Comparison of ENCODE assay signal across 22 cellular contexts in the genomic region with DNA sequence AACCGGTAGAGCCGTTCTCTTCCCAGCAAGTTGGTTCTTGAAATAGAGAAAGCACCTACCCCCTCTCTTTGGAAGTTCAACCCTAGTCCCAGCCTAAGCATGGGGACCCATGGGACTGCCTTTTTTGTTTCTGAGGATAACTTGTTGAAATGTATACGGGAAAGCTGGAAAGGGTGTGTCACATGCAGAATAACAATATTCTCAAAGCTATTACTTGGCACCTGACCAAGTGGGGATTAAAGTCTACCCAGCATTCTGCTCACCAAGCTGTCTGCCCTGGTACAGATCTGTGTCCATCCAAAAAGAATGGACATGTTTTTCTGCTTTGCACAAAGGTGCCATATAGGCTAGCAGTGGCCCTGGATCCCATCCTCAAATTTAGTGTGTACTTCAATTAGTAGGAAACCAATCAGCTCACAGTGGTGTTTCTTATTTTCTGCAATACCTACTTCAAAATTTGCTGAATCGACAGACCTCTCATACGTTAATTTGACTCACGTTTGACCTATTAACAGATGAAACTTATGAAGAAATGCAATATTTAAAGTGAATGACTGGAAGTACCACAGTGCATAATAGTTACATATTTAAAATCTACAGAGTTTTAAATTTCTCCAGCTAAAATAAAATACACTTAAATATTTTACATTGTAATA. TPM values are rescaled to one million over a fixed set of nuclear protein-coding genes. Genes with fewer than 3 reads are reported as not detected.
DNase-seq lines count a peak whose midpoint lies in the region; ATAC-seq, FAIRE-seq and TF ChIP-seq lines count a peak whose summit lies in the region.
"Had no signal": no experiment of that assay in that cellular context is flagged by ENCODE, and none has a peak within 500 bp of the region (broad histone marks: within the 10 kb centered on the region; RNA-seq: fewer than 3 reads in every experiment).

No MANE protein-coding gene starts in this region.

- peak; percentile 77 for FAIRE-seq in D721Med (lab: Jason Lieb, UNC)
- FAIRE-seq: GM12891, HTR-8/SVneo had no signal

- no peak for ATAC-seq in GM18870 (IDR thresholded peaks at IDR 0.05; ENCODE audit: unreplicated experiment)
- ATAC-seq: Panc1, T-cell had no signal

- H3K27ac Mint-ChIP-seq in glutamatergic neuron (ENCODE audit: unreplicated experiment) = no peak overlapping the region
- H3K27ac Mint-ChIP-seq: T-cell; T-helper 2 cell treated with Interferon-gamma antibody and Interleukin-4, amounts not matched to agents 5 μg/mL and 100 μg/mL, for 36 hours had no signal

- no peaks in the 10 kb centered on the region for H3K27me3 Mint-ChIP-seq in glutamatergic neuron (ENCODE audit: unreplicated experiment)
- H3K27me3 Mint-ChIP-seq: T-cell had no signal

- no peaks in the 10 kb centered on the region for H3K9me3 Mint-ChIP-seq in glutamatergic neuron (ENCODE audit: unreplicated experiment)
- H3K9me3 Mint-ChIP-seq: T-cell; T-helper 2 cell treated with Interferon-gamma antibody and Interleukin-4, amounts not matched to agents 5 μg/mL and 100 μg/mL, for 36 hours had no signal

- no peaks in the 10 kb centered on the region for H3K4me1 Mint-ChIP-seq in glutamatergic neuron (ENCODE audit: low read depth, unreplicated experiment)
- H3K4me1 Mint-ChIP-seq: T-cell had no signal

- peaks cover 4% of the 10 kb centered on the region for H3K36me3 Mint-ChIP-seq in glutamatergic neuron (ENCODE audit: unreplicated experiment)

- TF ChIP-seq CTCF in D721Med (IDR thresholded peaks at IDR 0.05; ENCODE audit: insufficient read depth, missing control alignments) = no peak
- no peak for TF ChIP-seq CTCF in glutamatergic neuron (IDR thresholded peaks at IDR 0.05; ENCODE audit: partially characterized antibody, unreplicated experiment)

- peak; percentile 78 for DNase-seq in DMS 273 (lab: John Stamatoyannopoulos, UW; ENCODE audit: unreplicated experiment)
- no peak for DNase-seq in DMS 273 treated with DMSO at 0.1 percent for 48 hours (lab: John Stamatoyannopoulos, UW)
- no peak for DNase-seq in D721Med (ENCODE audit: insufficient read length, low spot score)
- DNase-seq in NCI-H524 (lab: John Stamatoyannopoulos, UW) = peak; percentile 90 to 97
- DNase-seq in myocyte (ENCODE audit: low read depth) = peak; percentile 10
- DNase-seq in glutamatergic neuron = no peak
- no peak for DNase-seq in stimulated activated CD4-positive, alpha-beta T cell treated with anti-CD3 and anti-CD28 coated beads, Interleukin-4, amount 100 ng/mL, for 4 hours
- DNase-seq: DND-41, GOT3, Kasumi-1, MG63, NCI-H1417, NCI-H1694 treated with DMSO at 0.1 percent for 48 hours, NCI-H2081 treated with DMSO at 0.1 percent for 48 hours, NCI-H226, NCI-H526 treated with DMSO at 0.1 percent for 48 hours, T-cell had no signal

- no peak overlapping the region for H3K4me3 Mint-ChIP-seq in glutamatergic neuron (ENCODE audit: unreplicated experiment)
- H3K4me3 Mint-ChIP-seq: T-cell; T-helper 2 cell treated with Interferon-gamma antibody and Interleukin-4, amounts not matched to agents 5 μg/mL and 100 μg/mL, for 36 hours had no signal

RNA-seq across cellular contexts. Expression of gene MCM9, which starts 47.4 kb away (rescaled TPM):
- total RNA-seq in myocyte (11.5 and 18.5 TPM in 2 replicates), glutamatergic neuron (ENCODE audit: unreplicated experiment) (18.0 TPM)
- polyA plus RNA-seq in myocyte (2012) = 6.5 TPM

Comparison
In these comparisons a context has a peak if more than half of its experiments do, and no peak if none do; other contexts are left out.
1. DNase-seq: peak in DMS 273 (single experiment), NCI-H524 (2 of 2) and myocyte (single experiment); none in DMS 273 treated with DMSO at 0.1 percent for 48 hours (single experiment), D721Med (single experiment), glutamatergic neuron (single experiment) and stimulated activated CD4-positive, alpha-beta T cell treated with anti-CD3 and anti-CD28 coated beads, Interleukin-4, amount 100 ng/mL, for 4 hours (0 of 2).